Comparison of ENCODE assay signal across 8 cellular contexts in the genomic region with DNA sequence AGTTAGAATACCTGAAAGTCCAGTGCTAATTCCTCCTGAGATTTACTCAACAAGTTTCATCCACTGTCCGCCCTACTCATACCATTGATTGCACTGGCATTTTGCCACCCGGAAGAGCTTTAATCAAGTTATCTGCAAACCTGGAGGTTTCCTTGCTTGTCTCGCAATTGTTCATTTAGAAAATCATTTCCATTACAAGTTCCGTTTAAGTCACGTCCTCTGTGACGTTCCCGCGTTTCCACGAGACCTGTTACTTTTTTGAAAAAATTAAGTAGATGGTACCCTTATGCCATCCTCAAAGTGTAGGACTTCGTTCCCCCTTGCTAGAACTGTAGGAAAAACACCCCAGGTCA. TPM values are rescaled to one million over a fixed set of nuclear protein-coding genes. Genes with fewer than 3 reads are reported as not detected.
DNase-seq lines count a peak whose midpoint lies in the region; ATAC-seq, FAIRE-seq and TF ChIP-seq lines count a peak whose summit lies in the region.

No MANE protein-coding gene starts in this region.

- H3K9ac ChIP-seq in astrocyte (ENCODE audit: low read length) (peak overlapping the region; percentile 85), keratinocyte (ENCODE audit: control insufficient read depth, extremely low read depth, insufficient read depth, low read length) (peak overlapping the region; percentile 74)

- peak overlapping the region; percentile 47 for H3K4me3 ChIP-seq in H7 (ENCODE audit: insufficient read depth, low read depth, low read length)
- peak overlapping the region; percentile 85 to 99 (median 87) for H3K4me3 ChIP-seq in Peyer's patch
- H3K4me3 ChIP-seq in astrocyte (ENCODE audit: insufficient read depth, low read depth, low read length) = peak overlapping the region; percentile 81
- peak overlapping the region; percentile 55 to 80 (median 77) for H3K4me3 ChIP-seq in keratinocyte (ENCODE audit: control insufficient read depth in 2 of 3, extremely low read depth in 1 of 3, insufficient read depth in 2 of 3, low read depth in 1 of 3, low read length in 3 of 3)

- no peak for TF ChIP-seq CTCF in Peyer's patch (IDR thresholded peaks at IDR 0.05)
- no peak for TF ChIP-seq CTCF in astrocyte (IDR thresholded peaks at IDR 0.05; ENCODE audit: insufficient read depth, low read depth, low read length)
- TF ChIP-seq CTCF in keratinocyte (optimal IDR thresholded peaks at IDR 0.05 in 1 of 3, IDR thresholded peaks at IDR 0.05 in 1 of 3, conservative IDR thresholded peaks at IDR 0.05 in 1 of 3; ENCODE audit: extremely low read depth in 1 of 3, insufficient read depth in 2 of 3, low read length in 3 of 3) = no peak

- H3K4me1 ChIP-seq in Peyer's patch = peaks cover 0 to 25% (median 3%) of the 10 kb centered on the region in 4 donors
- H3K4me1 ChIP-seq in astrocyte (ENCODE audit: insufficient read depth, low read length) = peaks cover 14% of the 10 kb centered on the region
- H3K4me1 ChIP-seq in keratinocyte (ENCODE audit: control insufficient read depth, extremely low read depth, insufficient read depth, low read length) = peaks cover 20% of the 10 kb centered on the region

- no peak for ATAC-seq in GM18858 (IDR thresholded peaks at IDR 0.05; ENCODE audit: unreplicated experiment)
- no peak for ATAC-seq in HG02759 (IDR thresholded peaks at IDR 0.05; ENCODE audit: unreplicated experiment)
- ATAC-seq in HG03521 (IDR thresholded peaks at IDR 0.05; ENCODE audit: unreplicated experiment) = no peak

- FAIRE-seq in astrocyte (lab: Jason Lieb, UNC) (no peak), keratinocyte (lab: Jason Lieb, UNC) (peak; percentile 73)

- H3K27ac Mint-ChIP-seq in astrocyte (ENCODE audit: unreplicated experiment) = peak overlapping the region; percentile 97

- H3K9me3 ChIP-seq in Peyer's patch (no peaks in the 10 kb centered on the region), astrocyte (ENCODE audit: insufficient read depth, low read depth, low read length) (no peaks in the 10 kb centered on the region), keratinocyte (ENCODE audit: control insufficient read depth, low read depth, low read length) (no peaks in the 10 kb centered on the region)

- no peaks in the 10 kb centered on the region for H3K36me3 ChIP-seq in H7 (replicated peaks; ENCODE audit: control insufficient read depth, insufficient read depth, low read length)
- H3K36me3 ChIP-seq in Peyer's patch = no peaks in the 10 kb centered on the region
- H3K36me3 ChIP-seq in astrocyte (ENCODE audit: insufficient read depth, low read length) = no peaks in the 10 kb centered on the region
- H3K36me3 ChIP-seq in keratinocyte (ENCODE audit: control insufficient read depth in 2 of 2, extremely low read depth in 1 of 2, insufficient read depth in 2 of 2, low read length in 2 of 2) = no peaks in the 10 kb centered on the region

- H3K27me3 ChIP-seq in H7 (ENCODE audit: control insufficient read depth, insufficient read depth, low read length) = no peaks in the 10 kb centered on the region
- H3K27me3 ChIP-seq in Peyer's patch = no peaks in the 10 kb centered on the region
- no peaks in the 10 kb centered on the region for H3K27me3 ChIP-seq in astrocyte (ENCODE audit: insufficient read depth, low read length)
- H3K27me3 ChIP-seq in keratinocyte (ENCODE audit: control insufficient read depth, extremely low read depth, insufficient read depth, low read length) = no peaks in the 10 kb centered on the region

- H3K4me2 ChIP-seq in astrocyte (ENCODE audit: low read length) (peak overlapping the region; percentile 89), keratinocyte (ENCODE audit: control insufficient read depth, extremely low read depth, insufficient read depth, low read depth, low read length) (peak overlapping the region; percentile 89)

- H2AFZ ChIP-seq in astrocyte (ENCODE audit: low read depth, low read length) = peak overlapping the region; percentile 62
- peak overlapping the region; percentile 66 for H2AFZ ChIP-seq in keratinocyte (ENCODE audit: control insufficient read depth, low read length)

- dilution Hi-C loops in keratinocyte (cut with MboI; ENCODE audit: extremely low pct_ligation_motif_present, low sequenced_read_pairs) = no loop called here

- peaks cover 30% of the 10 kb centered on the region for H4K20me1 ChIP-seq in astrocyte (ENCODE audit: insufficient read depth, low read length)
- H4K20me1 ChIP-seq in keratinocyte (ENCODE audit: control insufficient read depth, extremely low read depth, insufficient read depth, low read length) = peaks cover 2% of the 10 kb centered on the region

- no peak for TF ChIP-seq POLR2A in Peyer's patch (IDR thresholded peaks at IDR 0.05)

- H3K4me1 Mint-ChIP-seq in astrocyte (ENCODE audit: low read depth, unreplicated experiment) = peaks cover 18% of the 10 kb centered on the region

- DNase-seq in H7 = no peak
- DNase-seq in Peyer's patch = peak in 2 of 3 donors; percentile 50 to 73
- peak; percentile 42 for DNase-seq in astrocyte (ENCODE audit: low read depth)
- no peak for DNase-seq in keratinocyte (ENCODE audit: low read depth, low spot score)
- peak; percentile 48 for DNase-seq in stimulated activated CD4-positive, alpha-beta T cell treated with anti-CD3 and anti-CD28 coated beads, Interleukin-1b, Interleukin-23, amount 100 ng/mL, for 48 hours

- H3K27ac ChIP-seq in Peyer's patch (peak overlapping the region; percentile 50 to 96 (median 86)), astrocyte (ENCODE audit: low read depth, low read length) (peak overlapping the region; percentile 77), keratinocyte (ENCODE audit: control insufficient read depth, insufficient read depth, low read length) (peak overlapping the region; percentile 83)

- no peaks in the 10 kb centered on the region for H3K9me3 Mint-ChIP-seq in astrocyte (ENCODE audit: unreplicated experiment)

- no peaks in the 10 kb centered on the region for H3K9me1 ChIP-seq in keratinocyte (ENCODE audit: control insufficient read depth, extremely low read depth, insufficient read depth, low read length)

- no peaks in the 10 kb centered on the region for H3K27me3 Mint-ChIP-seq in astrocyte (ENCODE audit: low read depth, unreplicated experiment)

- H3K36me3 Mint-ChIP-seq in astrocyte (ENCODE audit: low read depth, unreplicated experiment) = no peaks in the 10 kb centered on the region

- H3K79me2 ChIP-seq in astrocyte (ENCODE audit: insufficient read depth, low read length) = peaks cover 36% of the 10 kb centered on the region
- peaks cover 41% of the 10 kb centered on the region for H3K79me2 ChIP-seq in keratinocyte (ENCODE audit: control insufficient read depth, insufficient read depth, low read length)

- peak overlapping the region; percentile 92 for H3K4me3 Mint-ChIP-seq in astrocyte (ENCODE audit: unreplicated experiment)

RNA-seq across cellular contexts. Expression of a gene that starts 0.8 kb away (rescaled TPM):
- 21.9 and 24.3 TPM in 2 replicates for total RNA-seq in H7 (2014; rRNA removed; shearing (Covaris generic))
- total RNA-seq in Peyer's patch (100 to 1,000 TPM; 220 to 253 (median 241) TPM), astrocyte (70.0 and 72.0 TPM in 2 replicates)
- polyA plus RNA-seq in keratinocyte = 29.4 to 40.4 TPM (median 29.6 TPM) in 3 replicates
- polyA plus RNA-seq in keratinocyte (2011; ENCODE audit: low read depth) = 19.6 TPM
- 9.5 and 20.3 TPM in 2 replicates for polyA plus RNA-seq in keratinocyte (2011; cell fraction: cytosol; rRNA removed)
- 48.6 and 66.2 TPM in 2 replicates for polyA plus RNA-seq in keratinocyte (2011; cell fraction: nucleus; rRNA removed)
- 20.9 and 29.6 TPM in 2 replicates for polyA plus RNA-seq in keratinocyte (2012; ENCODE audit: low replicate concordance)
- polyA minus RNA-seq in keratinocyte = 39.1 to 166 TPM (median 101 TPM) in 3 replicates
- polyA minus RNA-seq in keratinocyte (2011; cell fraction: cytosol; rRNA and poly(A)+ RNA removed) = 45.7 TPM
- 195 and 330 TPM in 2 replicates for polyA minus RNA-seq in keratinocyte (2011; cell fraction: nucleus; rRNA and poly(A)+ RNA removed)

RNA-seq across cellular contexts. Expression of a gene that starts 50.0 kb away (rescaled TPM):
- 98.2 and 142 TPM in 2 replicates for total RNA-seq in H7 (2014; rRNA removed; shearing (Covaris generic))
- total RNA-seq in Peyer's patch = 100 to 1,000 TPM in 1 of 4 donors, 10 to 100 TPM in 3; 63.5 to 120 (median 76.5) TPM
- 144 and 146 TPM in 2 replicates for total RNA-seq in astrocyte
- 130 to 199 TPM (median 168 TPM) in 3 replicates for polyA plus RNA-seq in keratinocyte
- polyA plus RNA-seq in keratinocyte (2011; ENCODE audit: low read depth) = 81.0 TPM
- polyA plus RNA-seq in keratinocyte (2011; cell fraction: cytosol; rRNA removed) = 92.7 and 193 TPM in 2 replicates
- 220 and 255 TPM in 2 replicates for polyA plus RNA-seq in keratinocyte (2011; cell fraction: nucleus; rRNA removed)
- 110 and 113 TPM in 2 replicates for polyA plus RNA-seq in keratinocyte (2012; ENCODE audit: low replicate concordance)
- polyA minus RNA-seq in keratinocyte = 56.1 to 70.9 TPM (median 60.1 TPM) in 3 replicates
- polyA minus RNA-seq in keratinocyte (2011; cell fraction: cytosol; rRNA and poly(A)+ RNA removed) = 90.5 TPM
- polyA minus RNA-seq in keratinocyte (2011; cell fraction: nucleus; rRNA and poly(A)+ RNA removed) = 87.5 and 114 TPM in 2 replicates

Comparison
In these comparisons a context has a peak if more than half of its experiments do, and no peak if none do; other contexts are left out.
1. DNase-seq: peak in Peyer's patch (2 of 3), astrocyte (single experiment) and stimulated activated CD4-positive, alpha-beta T cell treated with anti-CD3 and anti-CD28 coated beads, Interleukin-1b, Interleukin-23, amount 100 ng/mL, for 48 hours (single experiment); none in H7 (single experiment) and keratinocyte (single experiment).
2. Peak in every context shown above with its lines, with median percentiles within 50 percentile points of each other: H3K4me3 ChIP-seq and H3K27ac ChIP-seq.